In the genomic region with DNA sequence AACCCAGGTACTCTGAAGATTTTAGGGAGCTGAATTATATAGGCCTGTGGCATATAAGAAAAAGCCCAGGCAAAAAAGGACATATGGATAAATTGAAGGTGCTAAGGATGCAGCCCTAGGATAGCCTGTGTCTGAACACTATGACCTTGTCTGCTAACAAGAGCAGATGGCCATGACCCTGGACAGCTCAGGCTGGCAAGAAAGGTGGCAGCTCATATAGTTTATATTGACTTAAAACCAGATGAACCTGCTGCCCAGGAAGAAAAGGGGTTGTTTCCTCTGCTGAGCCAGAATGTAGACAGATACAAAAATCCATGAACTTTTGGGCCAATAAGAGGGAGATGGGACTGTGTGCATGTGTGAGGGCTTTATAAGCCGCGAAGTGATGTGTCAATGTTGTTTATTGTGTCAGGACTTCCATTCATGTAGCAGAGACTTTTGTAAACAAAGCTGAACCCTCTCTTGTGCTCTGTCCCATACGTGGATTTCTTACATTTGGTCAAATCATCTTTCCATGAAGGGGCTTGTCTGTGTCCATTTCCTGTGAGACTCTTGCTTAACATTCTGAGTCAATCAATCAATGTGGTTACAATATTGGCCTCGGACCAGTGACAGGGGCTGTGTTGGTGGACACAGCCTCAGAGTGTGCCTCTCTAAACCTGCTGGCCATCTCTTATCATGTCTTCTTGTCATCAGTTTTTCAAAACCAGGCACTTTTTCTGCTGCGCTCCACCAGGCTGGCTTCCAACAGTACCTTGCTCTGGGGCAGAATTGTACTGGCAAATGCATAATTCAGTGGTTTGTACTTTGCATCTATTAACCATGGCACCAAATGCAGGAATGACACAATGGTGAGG, we compare ENCODE assay signal across 1 cellular context.
TF ChIP-seq lines count a peak whose summit lies in the region.

No MANE protein-coding gene starts in this region.

TF ChIP-seq in HepG2, 621 proteins besides CTCF, POLR2A, EP300 and RAD21 (continued from another document and continues in another):
- TF ChIP-seq HIC2 (CRISPR knock-in tag; IDR thresholded peaks at IDR 0.05; ENCODE audit: low read depth): peak; percentile 27; the same call in 1 of the 2 replicates
- no peak for TF ChIP-seq ZNF564 (CRISPR knock-in tag; IDR thresholded peaks at IDR 0.05)
- TF ChIP-seq ZSCAN29 (CRISPR knock-in tag; conservative IDR thresholded peaks at IDR 0.05): no peak
- TF ChIP-seq PCBP1 (IDR thresholded peaks at IDR 0.05; ENCODE audit: borderline replicate concordance, low read depth, low read length): no peak
- 0 out of 2 replicates have a peak, but pooled peaks have one; percentile 26 for TF ChIP-seq ZNF350 (CRISPR knock-in tag; IDR thresholded peaks at IDR 0.05; ENCODE audit: borderline replicate concordance, low read depth)
- TF ChIP-seq, protein P1, sequence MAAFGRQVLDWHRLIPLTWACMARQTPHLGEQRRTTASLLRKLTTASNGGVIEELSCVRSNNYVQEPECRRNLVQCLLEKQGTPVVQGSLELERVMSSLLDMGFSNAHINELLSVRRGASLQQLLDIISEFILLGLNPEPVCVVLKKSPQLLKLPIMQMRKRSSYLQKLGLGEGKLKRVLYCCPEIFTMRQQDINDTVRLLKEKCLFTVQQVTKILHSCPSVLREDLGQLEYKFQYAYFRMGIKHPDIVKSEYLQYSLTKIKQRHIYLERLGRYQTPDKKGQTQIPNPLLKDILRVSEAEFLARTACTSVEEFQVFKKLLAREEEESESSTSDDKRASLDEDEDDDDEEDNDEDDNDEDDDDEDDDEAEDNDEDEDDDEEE (CRISPR knock-in tag; IDR thresholded peaks at IDR 0.05): no peak
- TF ChIP-seq ZNF292 (CRISPR knock-in tag; IDR thresholded peaks at IDR 0.05; ENCODE audit: borderline replicate concordance, low read depth): 0 out of 2 replicates have a peak, but pooled peaks have one; percentile 59
- TF ChIP-seq ZNF619 (CRISPR knock-in tag; IDR thresholded peaks at IDR 0.05): no peak
- TF ChIP-seq ETV5 (CRISPR knock-in tag; IDR thresholded peaks at IDR 0.05; ENCODE audit: borderline replicate concordance): peak; percentile 34; the same call in 1 of the 2 replicates
- TF ChIP-seq ZNF761 (CRISPR knock-in tag; conservative IDR thresholded peaks at IDR 0.05): no peak
- TF ChIP-seq ZNF550 (CRISPR knock-in tag; IDR thresholded peaks at IDR 0.05; ENCODE audit: borderline replicate concordance): no peak
- no peak for TF ChIP-seq HIVEP1 (CRISPR knock-in tag; IDR thresholded peaks at IDR 0.05)
- TF ChIP-seq, protein P2, sequence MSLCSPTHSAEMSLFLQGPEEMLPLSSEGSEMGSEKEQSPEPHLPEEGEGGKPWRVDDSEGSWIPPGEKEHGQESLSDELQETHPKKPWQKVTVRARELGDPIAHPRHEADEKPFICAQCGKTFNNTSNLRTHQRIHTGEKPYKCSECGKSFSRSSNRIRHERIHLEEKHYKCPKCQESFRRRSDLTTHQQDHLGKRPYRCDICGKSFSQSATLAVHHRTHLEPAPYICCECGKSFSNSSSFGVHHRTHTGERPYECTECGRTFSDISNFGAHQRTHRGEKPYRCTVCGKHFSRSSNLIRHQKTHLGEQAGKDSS (CRISPR knock-in tag; IDR thresholded peaks at IDR 0.05; ENCODE audit: borderline replicate concordance, low read depth): no peak
- TF ChIP-seq ATF6 (CRISPR knock-in tag; conservative IDR thresholded peaks at IDR 0.05): no peak
- no peak for TF ChIP-seq ZNF674 (CRISPR knock-in tag; IDR thresholded peaks at IDR 0.05; ENCODE audit: low read depth)
- no peak for TF ChIP-seq ZNF546 (CRISPR knock-in tag; conservative IDR thresholded peaks at IDR 0.05)
- TF ChIP-seq RFXANK (CRISPR knock-in tag; IDR thresholded peaks at IDR 0.05): no peak
- TF ChIP-seq GATAD2A (CRISPR knock-in tag; IDR thresholded peaks at IDR 0.05): peak; percentile 76
- TF ChIP-seq HNF1B (CRISPR knock-in tag; IDR thresholded peaks at IDR 0.05): no peak
- 0 out of 2 replicates have a peak, but pooled peaks have one; percentile 48 for TF ChIP-seq ZNF501 (CRISPR knock-in tag; IDR thresholded peaks at IDR 0.05)
- TF ChIP-seq DNMT1 (CRISPR knock-in tag; IDR thresholded peaks at IDR 0.05): no peak
- no peak for TF ChIP-seq TRIM24 (CRISPR knock-in tag; IDR thresholded peaks at IDR 0.05)
- TF ChIP-seq, protein P3, sequence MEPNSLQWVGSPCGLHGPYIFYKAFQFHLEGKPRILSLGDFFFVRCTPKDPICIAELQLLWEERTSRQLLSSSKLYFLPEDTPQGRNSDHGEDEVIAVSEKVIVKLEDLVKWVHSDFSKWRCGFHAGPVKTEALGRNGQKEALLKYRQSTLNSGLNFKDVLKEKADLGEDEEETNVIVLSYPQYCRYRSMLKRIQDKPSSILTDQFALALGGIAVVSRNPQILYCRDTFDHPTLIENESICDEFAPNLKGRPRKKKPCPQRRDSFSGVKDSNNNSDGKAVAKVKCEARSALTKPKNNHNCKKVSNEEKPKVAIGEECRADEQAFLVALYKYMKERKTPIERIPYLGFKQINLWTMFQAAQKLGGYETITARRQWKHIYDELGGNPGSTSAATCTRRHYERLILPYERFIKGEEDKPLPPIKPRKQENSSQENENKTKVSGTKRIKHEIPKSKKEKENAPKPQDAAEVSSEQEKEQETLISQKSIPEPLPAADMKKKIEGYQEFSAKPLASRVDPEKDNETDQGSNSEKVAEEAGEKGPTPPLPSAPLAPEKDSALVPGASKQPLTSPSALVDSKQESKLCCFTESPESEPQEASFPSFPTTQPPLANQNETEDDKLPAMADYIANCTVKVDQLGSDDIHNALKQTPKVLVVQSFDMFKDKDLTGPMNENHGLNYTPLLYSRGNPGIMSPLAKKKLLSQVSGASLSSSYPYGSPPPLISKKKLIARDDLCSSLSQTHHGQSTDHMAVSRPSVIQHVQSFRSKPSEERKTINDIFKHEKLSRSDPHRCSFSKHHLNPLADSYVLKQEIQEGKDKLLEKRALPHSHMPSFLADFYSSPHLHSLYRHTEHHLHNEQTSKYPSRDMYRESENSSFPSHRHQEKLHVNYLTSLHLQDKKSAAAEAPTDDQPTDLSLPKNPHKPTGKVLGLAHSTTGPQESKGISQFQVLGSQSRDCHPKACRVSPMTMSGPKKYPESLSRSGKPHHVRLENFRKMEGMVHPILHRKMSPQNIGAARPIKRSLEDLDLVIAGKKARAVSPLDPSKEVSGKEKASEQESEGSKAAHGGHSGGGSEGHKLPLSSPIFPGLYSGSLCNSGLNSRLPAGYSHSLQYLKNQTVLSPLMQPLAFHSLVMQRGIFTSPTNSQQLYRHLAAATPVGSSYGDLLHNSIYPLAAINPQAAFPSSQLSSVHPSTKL (CRISPR knock-in tag; IDR thresholded peaks at IDR 0.05): peak; percentile 23; the same call in 1 of the 2 replicates
- no peak for TF ChIP-seq FOXJ3 (CRISPR knock-in tag; IDR thresholded peaks at IDR 0.05; ENCODE audit: borderline replicate concordance)
- TF ChIP-seq ZFP36 (IDR thresholded peaks at IDR 0.05; ENCODE audit: borderline replicate concordance, low read depth, low read length, partially characterized antibody): no peak
- no peak for TF ChIP-seq ZNF572 (CRISPR knock-in tag; IDR thresholded peaks at IDR 0.05)
- no peak for TF ChIP-seq MYC (CRISPR knock-in tag; IDR thresholded peaks at IDR 0.05; ENCODE audit: borderline replicate concordance)
- TF ChIP-seq NFATC3 (CRISPR knock-in tag; IDR thresholded peaks at IDR 0.05): no peak
- TF ChIP-seq NCOA2 (CRISPR knock-in tag; IDR thresholded peaks at IDR 0.05): no peak
- TF ChIP-seq CC2D1A (CRISPR knock-in tag; IDR thresholded peaks at IDR 0.05): no peak
- TF ChIP-seq ZNF329 (CRISPR knock-in tag; IDR thresholded peaks at IDR 0.05; ENCODE audit: low read depth): no peak
- no peak for TF ChIP-seq ZNF75D (CRISPR knock-in tag; IDR thresholded peaks at IDR 0.05; ENCODE audit: borderline replicate concordance)
- no peak for TF ChIP-seq MLLT10 (CRISPR knock-in tag; IDR thresholded peaks at IDR 0.05)
- TF ChIP-seq MYNN (CRISPR knock-in tag; IDR thresholded peaks at IDR 0.05; ENCODE audit: low read depth): no peak
- no peak for TF ChIP-seq PITX1 (CRISPR knock-in tag; IDR thresholded peaks at IDR 0.05)
- TF ChIP-seq RARA (CRISPR knock-in tag; IDR thresholded peaks at IDR 0.05): peak; percentile 28; the same call in 1 of the 2 replicates
- 0 out of 2 replicates have a peak, but pooled peaks have one; percentile 34 for TF ChIP-seq SAFB2 (CRISPR knock-in tag; IDR thresholded peaks at IDR 0.05; ENCODE audit: borderline replicate concordance, low read depth)
- no peak for TF ChIP-seq NFKBIZ (CRISPR knock-in tag; IDR thresholded peaks at IDR 0.05)
- no peak for TF ChIP-seq ZBTB1 (CRISPR knock-in tag; IDR thresholded peaks at IDR 0.05; ENCODE audit: borderline replicate concordance)
- TF ChIP-seq, protein P4, sequence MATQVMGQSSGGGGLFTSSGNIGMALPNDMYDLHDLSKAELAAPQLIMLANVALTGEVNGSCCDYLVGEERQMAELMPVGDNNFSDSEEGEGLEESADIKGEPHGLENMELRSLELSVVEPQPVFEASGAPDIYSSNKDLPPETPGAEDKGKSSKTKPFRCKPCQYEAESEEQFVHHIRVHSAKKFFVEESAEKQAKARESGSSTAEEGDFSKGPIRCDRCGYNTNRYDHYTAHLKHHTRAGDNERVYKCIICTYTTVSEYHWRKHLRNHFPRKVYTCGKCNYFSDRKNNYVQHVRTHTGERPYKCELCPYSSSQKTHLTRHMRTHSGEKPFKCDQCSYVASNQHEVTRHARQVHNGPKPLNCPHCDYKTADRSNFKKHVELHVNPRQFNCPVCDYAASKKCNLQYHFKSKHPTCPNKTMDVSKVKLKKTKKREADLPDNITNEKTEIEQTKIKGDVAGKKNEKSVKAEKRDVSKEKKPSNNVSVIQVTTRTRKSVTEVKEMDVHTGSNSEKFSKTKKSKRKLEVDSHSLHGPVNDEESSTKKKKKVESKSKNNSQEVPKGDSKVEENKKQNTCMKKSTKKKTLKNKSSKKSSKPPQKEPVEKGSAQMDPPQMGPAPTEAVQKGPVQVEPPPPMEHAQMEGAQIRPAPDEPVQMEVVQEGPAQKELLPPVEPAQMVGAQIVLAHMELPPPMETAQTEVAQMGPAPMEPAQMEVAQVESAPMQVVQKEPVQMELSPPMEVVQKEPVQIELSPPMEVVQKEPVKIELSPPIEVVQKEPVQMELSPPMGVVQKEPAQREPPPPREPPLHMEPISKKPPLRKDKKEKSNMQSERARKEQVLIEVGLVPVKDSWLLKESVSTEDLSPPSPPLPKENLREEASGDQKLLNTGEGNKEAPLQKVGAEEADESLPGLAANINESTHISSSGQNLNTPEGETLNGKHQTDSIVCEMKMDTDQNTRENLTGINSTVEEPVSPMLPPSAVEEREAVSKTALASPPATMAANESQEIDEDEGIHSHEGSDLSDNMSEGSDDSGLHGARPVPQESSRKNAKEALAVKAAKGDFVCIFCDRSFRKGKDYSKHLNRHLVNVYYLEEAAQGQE (IDR thresholded peaks at IDR 0.05; ENCODE audit: borderline replicate concordance in 1 of 2, low read depth in 1 of 2, low read length in 2 of 2): 0 out of 4 replicates have a peak, but pooled peaks of 1 of the 2 experiments have one; percentile 13
- TF ChIP-seq ZNF282 (IDR thresholded peaks at IDR 0.05; ENCODE audit: partially characterized antibody): no peak
- TF ChIP-seq ZNF891 (CRISPR knock-in tag; IDR thresholded peaks at IDR 0.05): no peak
- TF ChIP-seq PHF20 (CRISPR knock-in tag; IDR thresholded peaks at IDR 0.05): no peak
- TF ChIP-seq, protein P5, sequence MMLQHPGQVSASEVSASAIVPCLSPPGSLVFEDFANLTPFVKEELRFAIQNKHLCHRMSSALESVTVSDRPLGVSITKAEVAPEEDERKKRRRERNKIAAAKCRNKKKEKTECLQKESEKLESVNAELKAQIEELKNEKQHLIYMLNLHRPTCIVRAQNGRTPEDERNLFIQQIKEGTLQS (CRISPR knock-in tag; IDR thresholded peaks at IDR 0.05): no peak
- no peak for TF ChIP-seq MATR3 (CRISPR knock-in tag; IDR thresholded peaks at IDR 0.05)
- no peak for TF ChIP-seq PRPF4 (IDR thresholded peaks at IDR 0.05; ENCODE audit: low read depth, low read length, poor library complexity, severe bottlenecking)
- TF ChIP-seq PBX3 (CRISPR knock-in tag; IDR thresholded peaks at IDR 0.05; ENCODE audit: borderline replicate concordance): no peak
